ENCODE assay signal across 8 cellular contexts in genomic region chr1:51768971-51769601, GRCh38.
A peak's percentile ranks its signal among the peaks of the same experiment; 100 is the strongest.
DNase-seq lines count a peak whose midpoint lies in the region; ATAC-seq and TF ChIP-seq lines count a peak whose summit lies in the region.

No MANE protein-coding gene starts in this region.

- H3K4me1 ChIP-seq in OCI-LY3 (ENCODE audit: low read length) = no peaks in the 10 kb centered on the region
- H3K4me1 ChIP-seq in upper lobe of left lung = peaks cover 0 to 4% (median 0%) of the 10 kb centered on the region in 4 donors

- ATAC-seq in upper lobe of left lung (ENCODE audit: low FRiP score in 2 of 2) (peak in 1 of 2 donors; percentile 85), HG03159 (IDR thresholded peaks at IDR 0.05; ENCODE audit: unreplicated experiment) (no peak)

- H3K9me3 ChIP-seq in OCI-LY3 (ENCODE audit: insufficient read depth, low read length) (no peaks in the 10 kb centered on the region), upper lobe of left lung (no peaks in the 10 kb centered on the region)

- H3K4me3 ChIP-seq in OCI-LY3 (ENCODE audit: low read length) (no peak overlapping the region), upper lobe of left lung (no peak overlapping the region)

- H3K36me3 ChIP-seq in OCI-LY3 (replicated peaks; ENCODE audit: low read depth, low read length) (peaks cover 14% of the 10 kb centered on the region), upper lobe of left lung (peaks cover 0 to 60% (median 25%) of the 10 kb centered on the region in 4 donors)

- DNase-seq in activated CD4-positive, alpha-beta T cell treated with anti-CD3 and anti-CD28 coated beads for 48 hours = peak; percentile 13
- no peak for DNase-seq in activated CD4-positive, alpha-beta T cell treated with anti-CD3 and anti-CD28 coated beads, Interleukin-2, amount 50 U/mL, for 4 hours
- DNase-seq in HS-27A (ENCODE audit: low read depth) = peak; percentile 38
- DNase-seq in cerebellar cortex (ENCODE audit: low spot score) = peak; percentile 64
- peak; percentile 74 for DNase-seq in left kidney (ENCODE audit: low read depth, low spot score)
- no peak for DNase-seq in upper lobe of left lung

- H3K79me2 ChIP-seq in OCI-LY3 (ENCODE audit: low read length) = no peaks in the 10 kb centered on the region

- H3K27ac ChIP-seq in OCI-LY3 (ENCODE audit: low read length) (no peak overlapping the region), upper lobe of left lung (no peak overlapping the region)

- WGBS in upper lobe of left lung, 2 donors = 83 to 86% methylated on average over 6 of the region's 6 CpGs

- no peak overlapping the region for H3K4me2 ChIP-seq in OCI-LY3 (ENCODE audit: low read length)

- peak; percentile 69 for TF ChIP-seq CTCF in OCI-LY3 (IDR thresholded peaks at IDR 0.05; ENCODE audit: low read depth, low read length)
- TF ChIP-seq CTCF in upper lobe of left lung (IDR thresholded peaks at IDR 0.05) = peak; percentile 56 to 76 (median 72)

- TF ChIP-seq EP300 in upper lobe of left lung (IDR thresholded peaks at IDR 0.05) = no peak

- H3K27me3 ChIP-seq in OCI-LY3 (ENCODE audit: low read depth, low read length) (no peaks in the 10 kb centered on the region), upper lobe of left lung (no peaks in the 10 kb centered on the region)

- H2AFZ ChIP-seq in OCI-LY3 (ENCODE audit: low read depth, low read length) = no peak overlapping the region

- H3K9ac ChIP-seq in OCI-LY3 (ENCODE audit: low read length) = no peak overlapping the region

- TF ChIP-seq POLR2A in upper lobe of left lung (IDR thresholded peaks at IDR 0.05) = no peak

- H4K20me1 ChIP-seq in OCI-LY3 (ENCODE audit: insufficient read depth, low read length) = no peaks in the 10 kb centered on the region

Comparison
In these comparisons a context has a peak if more than half of its experiments do, and no peak if none do; other contexts are left out.
1. DNase-seq: peak in activated CD4-positive, alpha-beta T cell treated with anti-CD3 and anti-CD28 coated beads for 48 hours (single experiment), HS-27A (single experiment), cerebellar cortex (single experiment) and left kidney (single experiment); none in activated CD4-positive, alpha-beta T cell treated with anti-CD3 and anti-CD28 coated beads, Interleukin-2, amount 50 U/mL, for 4 hours (0 of 2) and upper lobe of left lung (0 of 2).